Comparison of ENCODE assay signal across 1 cellular context in genomic region chr14:70116278-70116677, GRCh38.
TF ChIP-seq lines count a peak whose summit lies in the region.

No MANE protein-coding gene starts in this region.

TF ChIP-seq in H1, 55 proteins besides CTCF, POLR2A, EP300 and RAD21 (continued from another document):
- TF ChIP-seq NANOG (IDR thresholded peaks at IDR 0.05; ENCODE audit: insufficient read depth, low read depth, low read length, poor library complexity, severe bottlenecking) (no peak), JUN (IDR thresholded peaks at IDR 0.05; ENCODE audit: low read depth, low read length) (no peak), BACH1 (IDR thresholded peaks at IDR 0.05; ENCODE audit: low read length) (no peak), CREB1 (IDR thresholded peaks at IDR 0.05) (no peak), ATF3 (IDR thresholded peaks at IDR 0.05; ENCODE audit: insufficient read depth, low read depth, low read length) (no peak), KDM5A (IDR thresholded peaks at IDR 0.05; ENCODE audit: low read length) (no peak), CEBPB (IDR thresholded peaks at IDR 0.05; ENCODE audit: low read depth, low read length) (no peak)
